19 cellular contexts compared by ENCODE assay signal in the genomic region with DNA sequence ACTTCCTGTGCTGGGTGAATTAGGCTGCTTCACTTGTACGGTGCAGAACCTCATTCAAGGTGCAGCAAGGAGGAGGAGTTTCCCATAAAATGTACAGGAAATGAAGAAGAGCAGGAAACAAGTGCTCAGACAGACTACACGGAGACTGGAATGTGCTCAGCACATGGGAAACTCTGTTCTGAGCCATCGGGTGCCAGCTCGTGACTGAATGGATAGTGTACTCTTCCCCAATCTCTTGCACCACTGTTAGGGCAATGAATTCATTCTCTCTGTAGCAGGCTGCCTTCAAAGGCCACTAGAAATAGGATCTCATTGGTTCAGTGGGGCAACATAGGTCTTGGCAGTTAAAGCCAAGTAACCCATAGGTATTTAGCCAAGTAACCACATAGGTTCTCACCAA.
"Had no signal": no experiment of that assay in that cellular context is flagged by ENCODE, and none has a peak within 500 bp of the region (broad histone marks: within the 10 kb centered on the region; RNA-seq: fewer than 3 reads in every experiment).

No MANE protein-coding gene starts in this region.

- H2AFZ ChIP-seq: neural progenitor cell, parathyroid adenoma had no signal

- H3K27ac ChIP-seq: gastrocnemius medialis, lower lobe of right lung, neural progenitor cell, parathyroid adenoma, right lobe of liver, thyroid gland had no signal

- H3K27me3 ChIP-seq: gastrocnemius medialis, neural progenitor cell, right lobe of liver, thyroid gland had no signal

- H3K4me2 ChIP-seq: neural progenitor cell had no signal

- H3K9me3 ChIP-seq: gastrocnemius medialis, lower lobe of right lung, right lobe of liver, thyroid gland had no signal

- H3K4me1 ChIP-seq: gastrocnemius medialis, lower lobe of right lung, neural progenitor cell, parathyroid adenoma, right lobe of liver had no signal

- H3K9ac ChIP-seq: neural progenitor cell, parathyroid adenoma had no signal

- H3K36me3 ChIP-seq: gastrocnemius medialis, lower lobe of right lung, neural progenitor cell, right lobe of liver, thyroid gland had no signal

- DNase-seq: cortex of kidney; effector memory CD8-positive, alpha-beta T cell; erythroblast; gastrocnemius medialis; head of caudate nucleus; left ventricle myocardium superior; lower lobe of right lung; naive thymus-derived CD4-positive, alpha-beta T cell; right lobe of liver; small intestine; stimulated activated CD4-positive, alpha-beta T cell treated with anti-CD3 and anti-CD28 coated beads, Interleukin-1b, Interleukin-23, amount 100 ng/mL, for 48 hours; stimulated activated CD4-positive, alpha-beta T cell treated with anti-CD3 and anti-CD28 coated beads, Interleukin-4, amount 100 ng/mL, for 1 hour; stimulated activated CD8-positive, alpha-beta memory T cell treated with anti-CD3 and anti-CD28 coated beads, Interleukin-4, amount 100 ng/mL, for 48 hours; stimulated activated naive CD4-positive, alpha-beta T cell; stimulated activated naive CD8-positive, alpha-beta T cell treated with anti-CD3 and anti-CD28 coated beads, Interleukin-15, amount 100 ng/mL, for 72 hours; thyroid gland; trophoblast cell had no signal

- H3K4me3 ChIP-seq: gastrocnemius medialis, lower lobe of right lung, neural progenitor cell, right lobe of liver, thyroid gland had no signal
